Comparison of ENCODE assay signal across 14 cellular contexts in genomic region chr20:1809611-1810510, GRCh38.
DNase-seq lines count a peak whose midpoint lies in the region; ATAC-seq and TF ChIP-seq lines count a peak whose summit lies in the region.
"Had no signal": no experiment of that assay in that cellular context is flagged by ENCODE, and none has a peak within 500 bp of the region (broad histone marks: within the 10 kb centered on the region; RNA-seq: fewer than 3 reads in every experiment).

No MANE protein-coding gene starts in this region.

- peak overlapping the region; percentile 14 for H3K4me2 ChIP-seq in smooth muscle cell

- H3K4me3 ChIP-seq in fibroblast of mammary gland (ENCODE audit: control insufficient read depth, low read depth, low read length), result no peak overlapping the region
- no peak overlapping the region for H3K4me3 ChIP-seq in smooth muscle cell
- H3K4me3 ChIP-seq: right lobe of liver had no signal

- H3K9ac ChIP-seq in smooth muscle cell (ENCODE audit: low read depth), result peak overlapping the region; percentile 65

- 52% methylated on average over 10 of the region's 10 CpGs for WGBS in smooth muscle cell (ENCODE audit: low lambda C conversion rate)

- H3K27ac Mint-ChIP-seq in effector memory CD8-positive, alpha-beta T cell, result no peak overlapping the region
- H3K27ac Mint-ChIP-seq: activated CD4-positive, alpha-beta T cell treated with anti-CD3 and anti-CD28 coated beads for 36 hours; activated naive CD4-positive, alpha-beta T cell treated with anti-CD3 and anti-CD28 coated beads, Interleukin-2, amount 50 U/mL, for 24 hours had no signal

- H3K27me3 Mint-ChIP-seq in effector memory CD8-positive, alpha-beta T cell, result peaks cover 48 to 88% of the 10 kb centered on the region in 2 donors

- H3K27me3 ChIP-seq in smooth muscle cell (ENCODE audit: low read depth), result no peaks in the 10 kb centered on the region
- H3K27me3 ChIP-seq: right lobe of liver had no signal

- DNase-seq in GM03348 (ENCODE audit: low spot score) (peak; percentile 51), fibroblast of mammary gland (ENCODE audit: low read depth) (peak; percentile 62), smooth muscle cell (lab: John Stamatoyannopoulos, UW; ENCODE audit: unreplicated experiment) (no peak), HUDEP-2 (lab: John Stamatoyannopoulos, UW; ENCODE audit: unreplicated experiment in 76 of 76) (no peak)
- DNase-seq in effector memory CD8-positive, alpha-beta T cell, result no peak
- DNase-seq: activated CD4-positive, alpha-beta T cell treated with anti-CD3 and anti-CD28 coated beads for 36 hours; DMS153; NCI-H2029 treated with DMSO at 0.1 percent for 48 hours; Right ventricle myocardium superior had no signal

- no peaks in the 10 kb centered on the region for H3K9me3 ChIP-seq in smooth muscle cell (replicated peaks; ENCODE audit: low read depth)
- H3K9me3 ChIP-seq: right lobe of liver had no signal

- H4K20me1 ChIP-seq in smooth muscle cell (ENCODE audit: low read depth), result no peaks in the 10 kb centered on the region

- peaks cover 28% of the 10 kb centered on the region for H3K4me1 ChIP-seq in smooth muscle cell (ENCODE audit: low read depth)

- H3K9me3 Mint-ChIP-seq in effector memory CD8-positive, alpha-beta T cell, result no peaks in the 10 kb centered on the region
- H3K9me3 Mint-ChIP-seq: activated naive CD4-positive, alpha-beta T cell treated with anti-CD3 and anti-CD28 coated beads, Interleukin-2, amount 50 U/mL, for 24 hours had no signal

- TF ChIP-seq CTCF in fibroblast of mammary gland (conservative IDR thresholded peaks at IDR 0.05; ENCODE audit: control insufficient read depth, insufficient read depth, low read depth, low read length) (no peak), smooth muscle cell (IDR thresholded peaks at IDR 0.05; ENCODE audit: borderline replicate concordance, insufficient read depth, poor library complexity, severe bottlenecking) (no peak)

- H3K79me2 ChIP-seq in smooth muscle cell (ENCODE audit: low read depth), result no peaks in the 10 kb centered on the region

- no peak overlapping the region for H3K4me3 Mint-ChIP-seq in effector memory CD8-positive, alpha-beta T cell
- H3K4me3 Mint-ChIP-seq: activated CD4-positive, alpha-beta T cell treated with anti-CD3 and anti-CD28 coated beads for 36 hours; activated naive CD4-positive, alpha-beta T cell treated with anti-CD3 and anti-CD28 coated beads, Interleukin-2, amount 50 U/mL, for 24 hours had no signal

- no peaks in the 10 kb centered on the region for H3K36me3 Mint-ChIP-seq in effector memory CD8-positive, alpha-beta T cell (ENCODE audit: insufficient read depth)
- H3K36me3 Mint-ChIP-seq: activated naive CD4-positive, alpha-beta T cell treated with anti-CD3 and anti-CD28 coated beads, Interleukin-2, amount 50 U/mL, for 24 hours had no signal

- peaks cover 9% of the 10 kb centered on the region for H3F3A ChIP-seq in smooth muscle cell (ENCODE audit: low read depth)

- ATAC-seq in SK-N-SH treated with all-trans-retinoic acid at 6 μM for 48 hours (peak; percentile 67), HG03045 (IDR thresholded peaks at IDR 0.05; ENCODE audit: unreplicated experiment) (no peak), HG02884 (IDR thresholded peaks at IDR 0.05; ENCODE audit: unreplicated experiment) (no peak)
- no peak for ATAC-seq in effector memory CD8-positive, alpha-beta T cell (replicated peaks)

- H2AFZ ChIP-seq in smooth muscle cell (ENCODE audit: low read depth), result no peak overlapping the region

- H3K4me1 Mint-ChIP-seq in effector memory CD8-positive, alpha-beta T cell (ENCODE audit: low read depth in 2 of 2), result no peaks in the 10 kb centered on the region

- H3K27ac ChIP-seq in smooth muscle cell (ENCODE audit: low read depth), result peak overlapping the region; percentile 93

- no peaks in the 10 kb centered on the region for H3K36me3 ChIP-seq in smooth muscle cell (ENCODE audit: low read depth)
- H3K36me3 ChIP-seq: right lobe of liver had no signal

TF ChIP-seq in SK-N-SH treated with all-trans-retinoic acid at 6 μM for 48 hours, 23 proteins besides CTCF, POLR2A, EP300 and RAD21:
- no peak for TF ChIP-seq SNAI2 (CRISPR knock-in tag; IDR thresholded peaks at IDR 0.05)
- TF ChIP-seq ZFP3 (CRISPR knock-in tag; IDR thresholded peaks at IDR 0.05), result 0 out of 2 replicates have a peak, but pooled peaks have one; percentile 24
- TF ChIP-seq RARB (CRISPR knock-in tag; IDR thresholded peaks at IDR 0.05), result no peak

Comparison
In these comparisons a context has a peak if more than half of its experiments do, and no peak if none do; other contexts are left out.
1. DNase-seq: peak in GM03348 (single experiment) and fibroblast of mammary gland (single experiment); none in smooth muscle cell (single experiment), effector memory CD8-positive, alpha-beta T cell (0 of 3) and HUDEP-2 (0 of 76).